In the genomic region with DNA sequence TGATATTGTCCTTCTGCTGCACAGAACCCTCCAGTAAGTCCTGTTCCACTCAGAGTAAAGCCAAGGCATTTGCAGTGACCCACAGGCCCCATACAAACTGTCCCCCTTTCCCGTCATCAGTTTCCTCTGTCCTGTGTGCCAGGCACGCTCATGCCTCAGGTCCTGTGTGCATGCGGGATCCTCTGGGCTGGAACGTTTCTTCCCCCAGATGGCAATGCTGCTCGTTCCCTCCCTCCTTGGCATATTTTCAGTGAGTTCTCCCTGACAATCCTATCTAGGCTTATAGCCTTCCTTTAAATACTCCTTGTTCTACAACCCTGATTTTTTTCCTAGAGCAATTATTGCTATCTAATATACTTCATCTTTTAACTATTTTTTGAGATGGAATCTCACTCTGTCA, we compare ENCODE assay signal across 1 cellular context.
TF ChIP-seq lines count a peak whose summit lies in the region.

No MANE protein-coding gene starts in this region.

TF ChIP-seq in HepG2, 621 proteins besides CTCF, POLR2A, EP300 and RAD21:
- TF ChIP-seq, protein P1, sequence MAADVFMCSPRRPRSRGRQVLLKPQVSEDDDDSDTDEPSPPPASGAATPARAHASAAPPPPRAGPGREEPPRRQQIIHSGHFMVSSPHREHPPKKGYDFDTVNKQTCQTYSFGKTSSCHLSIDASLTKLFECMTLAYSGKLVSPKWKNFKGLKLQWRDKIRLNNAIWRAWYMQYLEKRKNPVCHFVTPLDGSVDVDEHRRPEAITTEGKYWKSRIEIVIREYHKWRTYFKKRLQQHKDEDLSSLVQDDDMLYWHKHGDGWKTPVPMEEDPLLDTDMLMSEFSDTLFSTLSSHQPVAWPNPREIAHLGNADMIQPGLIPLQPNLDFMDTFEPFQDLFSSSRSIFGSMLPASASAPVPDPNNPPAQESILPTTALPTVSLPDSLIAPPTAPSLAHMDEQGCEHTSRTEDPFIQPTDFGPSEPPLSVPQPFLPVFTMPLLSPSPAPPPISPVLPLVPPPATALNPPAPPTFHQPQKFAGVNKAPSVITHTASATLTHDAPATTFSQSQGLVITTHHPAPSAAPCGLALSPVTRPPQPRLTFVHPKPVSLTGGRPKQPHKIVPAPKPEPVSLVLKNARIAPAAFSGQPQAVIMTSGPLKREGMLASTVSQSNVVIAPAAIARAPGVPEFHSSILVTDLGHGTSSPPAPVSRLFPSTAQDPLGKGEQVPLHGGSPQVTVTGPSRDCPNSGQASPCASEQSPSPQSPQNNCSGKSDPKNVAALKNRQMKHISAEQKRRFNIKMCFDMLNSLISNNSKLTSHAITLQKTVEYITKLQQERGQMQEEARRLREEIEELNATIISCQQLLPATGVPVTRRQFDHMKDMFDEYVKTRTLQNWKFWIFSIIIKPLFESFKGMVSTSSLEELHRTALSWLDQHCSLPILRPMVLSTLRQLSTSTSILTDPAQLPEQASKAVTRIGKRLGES (CRISPR knock-in tag; IDR thresholded peaks at IDR 0.05; ENCODE audit: borderline replicate concordance) = no peak
- TF ChIP-seq RFX1 (IDR thresholded peaks at IDR 0.05) (no peak), NFKB2 (CRISPR knock-in tag; IDR thresholded peaks at IDR 0.05; ENCODE audit: borderline replicate concordance) (no peak), ZNF574 (CRISPR knock-in tag; IDR thresholded peaks at IDR 0.05) (no peak), ZNF362 (CRISPR knock-in tag; IDR thresholded peaks at IDR 0.05; ENCODE audit: borderline replicate concordance) (no peak), ZNF326 (CRISPR knock-in tag; IDR thresholded peaks at IDR 0.05; ENCODE audit: borderline replicate concordance) (no peak), MIXL1 (CRISPR knock-in tag; IDR thresholded peaks at IDR 0.05) (no peak), MATR3 (CRISPR knock-in tag; IDR thresholded peaks at IDR 0.05) (no peak), ZNF232 (CRISPR knock-in tag; IDR thresholded peaks at IDR 0.05; ENCODE audit: borderline replicate concordance) (no peak), ZNF703 (CRISPR knock-in tag; IDR thresholded peaks at IDR 0.05; ENCODE audit: borderline replicate concordance) (no peak)
- TF ChIP-seq, protein P2, sequence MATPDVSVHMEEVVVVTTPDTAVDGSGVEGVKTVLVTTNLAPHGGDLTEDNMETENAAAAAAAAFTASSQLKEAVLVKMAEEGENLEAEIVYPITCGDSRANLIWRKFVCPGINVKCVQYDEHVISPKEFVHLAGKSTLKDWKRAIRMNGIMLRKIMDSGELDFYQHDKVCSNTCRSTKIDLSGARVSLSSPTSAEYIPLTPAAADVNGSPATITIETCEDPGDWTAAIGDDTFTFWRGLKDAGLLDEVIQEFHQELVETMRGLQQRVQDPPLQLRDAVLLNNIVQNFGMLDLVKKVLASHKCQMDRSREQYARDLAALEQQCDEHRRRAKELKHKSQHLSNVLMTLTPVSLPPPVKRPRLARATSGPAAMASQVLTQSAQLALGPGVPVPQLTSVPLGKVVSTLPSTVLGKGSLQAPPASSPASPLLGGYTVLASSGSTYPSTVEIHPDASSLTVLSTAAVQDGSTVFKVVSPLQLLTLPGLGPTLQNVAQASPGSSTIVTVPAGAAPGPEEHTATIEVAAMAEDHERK (CRISPR knock-in tag; IDR thresholded peaks at IDR 0.05; ENCODE audit: low read depth) = no peak
